In the genomic region with DNA sequence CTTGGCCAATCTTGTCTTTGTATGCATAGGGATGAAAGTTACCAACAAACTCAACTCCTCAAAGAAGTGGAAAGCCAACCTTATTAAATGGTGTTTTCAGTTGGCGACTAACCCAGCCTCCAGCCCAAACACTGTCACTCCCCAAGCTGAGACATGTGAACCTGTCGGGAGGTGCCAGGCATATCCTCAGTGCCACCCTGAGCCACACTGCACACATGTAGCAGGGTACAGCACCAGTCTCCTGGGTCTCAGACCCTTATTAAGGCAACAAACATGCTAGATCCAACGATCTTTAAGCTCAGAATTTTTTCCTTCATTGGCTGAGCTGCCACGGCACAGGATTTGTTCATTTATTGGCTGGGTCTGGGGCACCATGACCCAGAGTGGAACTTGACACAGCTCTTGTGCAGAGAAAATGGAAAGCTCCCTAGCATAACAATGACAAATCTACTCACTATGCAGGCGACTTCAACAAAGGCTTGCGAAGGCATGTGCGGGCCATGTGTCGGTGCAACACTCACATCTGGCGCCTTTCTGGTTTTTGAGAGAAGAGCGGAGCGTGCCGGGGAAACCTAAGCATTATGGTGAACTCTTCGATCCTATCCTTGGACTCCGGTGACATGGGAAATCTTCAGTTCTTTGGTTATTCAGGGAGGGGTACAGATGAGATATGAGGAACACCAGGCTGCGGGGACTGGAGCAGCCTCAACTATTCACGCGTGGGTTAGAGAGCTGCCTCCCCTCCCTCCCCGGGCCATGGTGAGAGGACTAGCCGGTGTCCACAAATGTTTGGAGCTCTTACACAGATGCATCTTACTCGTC, we compare ENCODE assay signal across 21 cellular contexts.
"Had no signal": no experiment of that assay in that cellular context is flagged by ENCODE, and none has a peak within 500 bp of the region (broad histone marks: within the 10 kb centered on the region; RNA-seq: fewer than 3 reads in every experiment).

No MANE protein-coding gene starts in this region.

- H3K27ac Mint-ChIP-seq: activated naive CD8-positive, alpha-beta T cell treated with anti-CD3 and anti-CD28 coated beads for 36 hours; memory B cell; natural killer cell had no signal

- ATAC-seq: body of pancreas, left lung, natural killer cell, right cardiac atrium, SK-N-SH treated with all-trans-retinoic acid at 6 μM for 48 hours had no signal

- H3K9me3 Mint-ChIP-seq: activated naive CD8-positive, alpha-beta T cell treated with anti-CD3 and anti-CD28 coated beads for 36 hours; memory B cell; natural killer cell had no signal

- H3K27me3 Mint-ChIP-seq: activated naive CD8-positive, alpha-beta T cell treated with anti-CD3 and anti-CD28 coated beads for 36 hours had no signal

- H3K9me3 ChIP-seq: body of pancreas, colonic mucosa, left lung, transverse colon had no signal

- H3K36me3 ChIP-seq: colonic mucosa, left lung, transverse colon had no signal

- H3K27me3 ChIP-seq: body of pancreas, colonic mucosa, hepatocyte, left lung, transverse colon had no signal

- H2AFZ ChIP-seq: hepatocyte had no signal

- H3K36me3 Mint-ChIP-seq: activated naive CD8-positive, alpha-beta T cell treated with anti-CD3 and anti-CD28 coated beads for 36 hours; memory B cell; natural killer cell had no signal

- DNase-seq: activated CD4-positive, CD25-positive, alpha-beta regulatory T cell treated with anti-CD3 and anti-CD28 coated beads, Interleukin-2, amount 50 U/mL, for 72 hours; activated naive CD8-positive, alpha-beta T cell treated with anti-CD3 and anti-CD28 coated beads for 36 hours; activated T-cell treated with anti-CD3 and anti-CD28 coated beads, Interleukin-2, amount 50 U/mL, for 48 hours; amygdala; body of pancreas; caudate nucleus; colonic mucosa; effector memory CD4-positive, alpha-beta T cell; left lung; natural killer cell; stimulated activated CD4-positive, alpha-beta T cell treated with anti-CD3 and anti-CD28 coated beads, Interleukin-4, amount 100 ng/mL, for 4 hours; stimulated activated CD8-positive, alpha-beta memory T cell treated with anti-CD3 and anti-CD28 coated beads, Interleukin-4, amount 100 ng/mL, for 48 hours; stimulated activated naive CD4-positive, alpha-beta T cell treated with Interleukin-2 at 50 U/mL for 16 hours; T-helper 1 cell; T1000; transverse colon had no signal

- H3K4me2 ChIP-seq: hepatocyte, smooth muscle cell had no signal

- H3K79me2 ChIP-seq: hepatocyte had no signal

- H3K27ac ChIP-seq: body of pancreas, colonic mucosa, hepatocyte, left lung, transverse colon had no signal

- H3K4me3 ChIP-seq: body of pancreas, colonic mucosa, hepatocyte, left lung, smooth muscle cell, transverse colon had no signal

- H3K4me3 Mint-ChIP-seq: activated naive CD8-positive, alpha-beta T cell treated with anti-CD3 and anti-CD28 coated beads for 36 hours; memory B cell; natural killer cell had no signal
